Comparison of ENCODE assay signal across 20 cellular contexts in the genomic region with DNA sequence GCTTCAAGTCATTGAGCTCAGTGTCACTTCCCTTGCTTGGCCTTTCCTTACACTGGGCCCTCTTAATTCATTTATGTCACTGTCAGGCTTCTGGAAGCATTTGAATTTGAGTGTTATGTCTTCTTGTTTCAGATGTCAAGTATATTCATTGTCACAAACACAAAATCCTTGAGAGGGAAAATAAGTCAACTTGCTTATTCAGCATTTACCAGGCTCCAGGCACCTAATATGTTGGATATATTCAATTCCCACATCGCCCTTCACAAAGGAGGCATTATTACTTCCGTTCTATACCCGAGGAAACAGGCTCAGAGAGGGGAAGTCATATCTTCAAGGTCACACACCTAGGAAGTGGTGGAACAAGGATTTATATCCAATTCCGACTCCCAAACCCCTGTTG.
DNase-seq lines count a peak whose midpoint lies in the region; ATAC-seq, FAIRE-seq and TF ChIP-seq lines count a peak whose summit lies in the region.
"Had no signal": no experiment of that assay in that cellular context is flagged by ENCODE, and none has a peak within 500 bp of the region (broad histone marks: within the 10 kb centered on the region; RNA-seq: fewer than 3 reads in every experiment).

No MANE protein-coding gene starts in this region.

- no peaks in the 10 kb centered on the region for H3K4me1 ChIP-seq in HepG2 (ENCODE audit: insufficient read depth, low read length)
- no peaks in the 10 kb centered on the region for H3K4me1 ChIP-seq in right lobe of liver
- H3K4me1 ChIP-seq in K562 (replicated peaks in 1 of 2; ENCODE audit: control insufficient read depth in 2 of 2, insufficient read depth in 2 of 2, low read length in 2 of 2), result peaks cover 0 to 7% of the 10 kb centered on the region in 2 experiments; a peak in 1 of 5 replicates
- H3K4me1 ChIP-seq: BE2C had no signal

- TF ChIP-seq CTCF in HepG2 (CRISPR knock-in tag; IDR thresholded peaks at IDR 0.05) (no peak), right lobe of liver (IDR thresholded peaks at IDR 0.05) (no peak), K562 (IDR thresholded peaks at IDR 0.05 in 2 of 3, conservative IDR thresholded peaks at IDR 0.05 in 1 of 3; ENCODE audit: insufficient read depth in 2 of 3, low read depth in 1 of 3, low read length in 3 of 3) (no peak), D721Med (IDR thresholded peaks at IDR 0.05; ENCODE audit: insufficient read depth, missing control alignments) (no peak)

- no peak for TF ChIP-seq EP300 in HepG2 (IDR thresholded peaks at IDR 0.05; ENCODE audit: low read depth in 2 of 2, low read length in 2 of 2)
- TF ChIP-seq EP300 in HepG2 (CRISPR knock-in tag; IDR thresholded peaks at IDR 0.05; ENCODE audit: borderline replicate concordance), result no peak
- no peak for TF ChIP-seq EP300 in K562 (IDR thresholded peaks at IDR 0.05; ENCODE audit: low read length)

- H3K27me3 ChIP-seq in HepG2 (ENCODE audit: control insufficient read depth in 1 of 2, insufficient read depth in 2 of 2, low read length in 2 of 2), result no peaks in the 10 kb centered on the region; a peak in 2 of 5 replicates
- H3K27me3 ChIP-seq in right lobe of liver, result no peaks in the 10 kb centered on the region
- H3K27me3 ChIP-seq in K562 (ENCODE audit: control insufficient read depth in 2 of 2, insufficient read depth in 2 of 2, low read length in 2 of 2), result peaks cover 7 to 36% of the 10 kb centered on the region in 2 experiments; a peak in 3 of 5 replicates
- H3K27me3 ChIP-seq: BLaER1 had no signal

- no peak overlapping the region for H2AFZ ChIP-seq in HepG2 (ENCODE audit: low read length)
- no peak overlapping the region for H2AFZ ChIP-seq in K562 (ENCODE audit: low read depth, low read length)

- TF ChIP-seq POLR2A in HepG2 (IDR thresholded peaks at IDR 0.05; ENCODE audit: insufficient read depth in 1 of 2, low read depth in 2 of 2, low read length in 2 of 2), result no peak
- no peak for TF ChIP-seq POLR2A in right lobe of liver (IDR thresholded peaks at IDR 0.05)
- no peak for TF ChIP-seq POLR2A in K562 (conservative IDR thresholded peaks at IDR 0.05)

- no peak overlapping the region for H3K9ac ChIP-seq in HepG2 (ENCODE audit: insufficient read depth, low read depth, low read length)
- H3K9ac ChIP-seq in K562 (ENCODE audit: insufficient read depth in 1 of 2, low read depth in 2 of 2, low read length in 2 of 2), result no peak overlapping the region
- H3K9ac ChIP-seq: BLaER1 had no signal

- FAIRE-seq in HepG2 (lab: Jason Lieb, UNC), result no peak
- no peak for FAIRE-seq in K562 (lab: Jason Lieb, UNC)
- no peak for FAIRE-seq in D721Med (lab: Jason Lieb, UNC)
- FAIRE-seq: GM12878, GM12892, GM18507 had no signal

- H3K4me3 ChIP-seq in HepG2 (replicated peaks in 1 of 3; ENCODE audit: insufficient read depth in 1 of 3, low read depth in 2 of 3, low read length in 3 of 3) (no peak overlapping the region), right lobe of liver (no peak overlapping the region), K562 (no peak overlapping the region)
- H3K4me3 ChIP-seq: BLaER1, GM12878 had no signal

- H3K79me2 ChIP-seq in HepG2 (ENCODE audit: insufficient read depth, low read length), result no peaks in the 10 kb centered on the region
- H3K79me2 ChIP-seq in K562 (ENCODE audit: control insufficient read depth, insufficient read depth, low read length), result no peaks in the 10 kb centered on the region

- H3K4me2 ChIP-seq in HepG2 (ENCODE audit: low read depth, low read length), result no peak overlapping the region
- no peak overlapping the region for H3K4me2 ChIP-seq in K562 (ENCODE audit: insufficient read depth, low read length)
- H3K4me2 ChIP-seq: BLaER1 had no signal

- ATAC-seq in HepG2 (no peak), right lobe of liver (no peak), K562 (no peak)
- ATAC-seq: GM12878 had no signal

- DNase-seq in HepG2 (ENCODE audit: low spot score) (no peak), right lobe of liver (no peak), K562 (ENCODE audit: extremely low read depth in 1 of 4, low spot score in 3 of 4) (no peak), D721Med (ENCODE audit: insufficient read length, low spot score) (no peak), DMS79 treated with DMSO at 0.1 percent for 48 hours (lab: John Stamatoyannopoulos, UW) (no peak)
- DNase-seq: ACHN; BE2C; C1 segment of cervical spinal cord; CD4-positive, alpha-beta memory T cell; CD4-positive, CD25-positive, alpha-beta regulatory T cell; CD8-positive, alpha-beta memory T cell; COR-L47; DND-41; EL; GDM1 had no signal

- TF ChIP-seq RAD21 in HepG2 (CRISPR knock-in tag; IDR thresholded peaks at IDR 0.05), result no peak
- no peak for TF ChIP-seq RAD21 in K562 (CRISPR knock-in tag; conservative IDR thresholded peaks at IDR 0.05 in 1 of 2, IDR thresholded peaks at IDR 0.05 in 1 of 2)

- CTCF ChIA-PET in HepG2 (lab: Yijun Ruan, JAX; ENCODE audit: low intra/inter-chr PET ratio, low total read pairs) (no interaction called here), K562 (lab: Yijun Ruan, JAX; ENCODE audit: low intra/inter-chr PET ratio) (no interaction called here)

- in situ Hi-C loops in HepG2 (cut with HindIII; ENCODE audit: extremely low pct_ligation_motif_present, low pct_unique_long_range_greater_than_20kb) (no loop called here), K562 (cut with MboI) (no loop called here)

- no peak overlapping the region for H3K27ac ChIP-seq in HepG2 (ENCODE audit: extremely low read length, insufficient read depth, low read length)
- no peak overlapping the region for H3K27ac ChIP-seq in right lobe of liver
- no peak overlapping the region for H3K27ac ChIP-seq in K562 (ENCODE audit: extremely low read depth, low read depth, low read length)
- H3K27ac ChIP-seq: 22Rv1, BLaER1 had no signal

- POLR2A ChIA-PET in HepG2 (lab: Yijun Ruan, JAX) (no interaction called here), K562 (lab: Yijun Ruan, JAX) (interaction anchor here (0.7 kb wide), 1 partner anchor 188 kb away, joined by 3 read pairs; no protein-coding TSS in a partner anchor)

- H3K9me3 ChIP-seq in HepG2 (ENCODE audit: low read length), result no peaks in the 10 kb centered on the region
- no peaks in the 10 kb centered on the region for H3K9me3 ChIP-seq in right lobe of liver
- H3K9me3 ChIP-seq in K562 (replicated peaks; ENCODE audit: control insufficient read depth, insufficient read depth, low read depth, low read length), result no peaks in the 10 kb centered on the region
- H3K9me3 ChIP-seq: BE2C, BLaER1 had no signal

- intact Hi-C loops in HepG2 (cut with micrococcal nuclease; ENCODE audit: unreplicated experiment), result no loop called here
- intact Hi-C loops in right lobe of liver (cut with DNase I), result no loop called here
- intact Hi-C loops in K562 (cut with micrococcal nuclease), result no loop called here

- H3K9me1 ChIP-seq in K562 (ENCODE audit: control insufficient read depth, insufficient read depth, low read length), result no peaks in the 10 kb centered on the region

- no peaks in the 10 kb centered on the region for H3K36me3 ChIP-seq in HepG2 (replicated peaks in 1 of 2; ENCODE audit: control insufficient read depth in 1 of 2, insufficient read depth in 2 of 2, low read length in 2 of 2)
- no peaks in the 10 kb centered on the region for H3K36me3 ChIP-seq in right lobe of liver
- H3K36me3 ChIP-seq in K562 (ENCODE audit: control insufficient read depth, insufficient read depth, low read length), result no peaks in the 10 kb centered on the region
- H3K36me3 ChIP-seq: BE2C, BLaER1 had no signal

- BruUV-seq in HepG2 (replicated peaks; lab: Mats Ljungman, UMichigan), result no TSS peak
- no TSS peak for BruUV-seq in K562 (replicated peaks; lab: Mats Ljungman, UMichigan)

- 12% methylated on average over 4 of the region's 4 CpGs for WGBS in HepG2 (ENCODE audit: low lambda C conversion rate)
- WGBS in right lobe of liver (ENCODE audit: insufficient coverage, low coverage, low lambda C conversion rate, missing lambda C conversion rate), result 46% methylated on average over 4 of the region's 4 CpGs
- WGBS in K562 (ENCODE audit: insufficient coverage, low coverage, missing lambda C conversion rate), result 2% methylated on average over 4 of the region's 4 CpGs

- H4K20me1 ChIP-seq in HepG2 (ENCODE audit: insufficient read depth, low read length) (no peaks in the 10 kb centered on the region), K562 (replicated peaks; ENCODE audit: control insufficient read depth, insufficient read depth, low read length) (no peaks in the 10 kb centered on the region; the same call in 1 of the 2 replicates)
- H4K20me1 ChIP-seq: BLaER1 had no signal

TF ChIP-seq in HepG2, 621 proteins besides CTCF, POLR2A, EP300 and RAD21 (continues in another document):
- TF ChIP-seq MAFK (conservative IDR thresholded peaks at IDR 0.05 in 1 of 2, IDR thresholded peaks at IDR 0.05 in 1 of 2; ENCODE audit: low read length in 2 of 2) (peak; percentile 75 to 85; a peak in 3 of 4 replicates), GLI4 (CRISPR knock-in tag; IDR thresholded peaks at IDR 0.05; ENCODE audit: borderline replicate concordance) (no peak), ZNF230 (CRISPR knock-in tag; IDR thresholded peaks at IDR 0.05) (no peak), ZNF124 (CRISPR knock-in tag; IDR thresholded peaks at IDR 0.05) (no peak), ATM (IDR thresholded peaks at IDR 0.05; ENCODE audit: borderline replicate concordance) (no peak), GATAD2A (CRISPR knock-in tag; IDR thresholded peaks at IDR 0.05) (no peak), PAWR (CRISPR knock-in tag; IDR thresholded peaks at IDR 0.05; ENCODE audit: borderline replicate concordance) (no peak)

TF ChIP-seq in K562, 482 proteins besides CTCF, POLR2A, EP300 and RAD21 (continues in another document):
- TF ChIP-seq, protein P1, sequence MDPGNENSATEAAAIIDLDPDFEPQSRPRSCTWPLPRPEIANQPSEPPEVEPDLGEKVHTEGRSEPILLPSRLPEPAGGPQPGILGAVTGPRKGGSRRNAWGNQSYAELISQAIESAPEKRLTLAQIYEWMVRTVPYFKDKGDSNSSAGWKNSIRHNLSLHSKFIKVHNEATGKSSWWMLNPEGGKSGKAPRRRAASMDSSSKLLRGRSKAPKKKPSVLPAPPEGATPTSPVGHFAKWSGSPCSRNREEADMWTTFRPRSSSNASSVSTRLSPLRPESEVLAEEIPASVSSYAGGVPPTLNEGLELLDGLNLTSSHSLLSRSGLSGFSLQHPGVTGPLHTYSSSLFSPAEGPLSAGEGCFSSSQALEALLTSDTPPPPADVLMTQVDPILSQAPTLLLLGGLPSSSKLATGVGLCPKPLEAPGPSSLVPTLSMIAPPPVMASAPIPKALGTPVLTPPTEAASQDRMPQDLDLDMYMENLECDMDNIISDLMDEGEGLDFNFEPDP (CRISPR knock-in tag; IDR thresholded peaks at IDR 0.05), result no peak
- TF ChIP-seq ZNF316 (IDR thresholded peaks at IDR 0.05), result peak; percentile 68
- peak; percentile 51 for TF ChIP-seq MAFG (tag; conservative IDR thresholded peaks at IDR 0.05)
- TF ChIP-seq, protein P2, sequence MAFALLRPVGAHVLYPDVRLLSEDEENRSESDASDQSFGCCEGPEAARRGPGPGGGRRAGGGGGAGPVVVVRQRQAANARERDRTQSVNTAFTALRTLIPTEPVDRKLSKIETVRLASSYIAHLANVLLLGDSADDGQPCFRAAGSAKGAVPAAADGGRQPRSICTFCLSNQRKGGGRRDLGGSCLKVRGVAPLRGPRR (CRISPR knock-in tag; IDR thresholded peaks at IDR 0.05), result no peak
- TF ChIP-seq MAFF (IDR thresholded peaks at IDR 0.05; ENCODE audit: low read length), result peak; percentile 42; the same call in 1 of the 2 replicates
- TF ChIP-seq MAFK (IDR thresholded peaks at IDR 0.05; ENCODE audit: low read length), result peak; percentile 24; the same call in 1 of the 2 replicates
- peak; percentile 47 for TF ChIP-seq C11orf30 (IDR thresholded peaks at IDR 0.05; ENCODE audit: low read depth)
